ENCODE assay signal across 17 cellular contexts in the genomic region with DNA sequence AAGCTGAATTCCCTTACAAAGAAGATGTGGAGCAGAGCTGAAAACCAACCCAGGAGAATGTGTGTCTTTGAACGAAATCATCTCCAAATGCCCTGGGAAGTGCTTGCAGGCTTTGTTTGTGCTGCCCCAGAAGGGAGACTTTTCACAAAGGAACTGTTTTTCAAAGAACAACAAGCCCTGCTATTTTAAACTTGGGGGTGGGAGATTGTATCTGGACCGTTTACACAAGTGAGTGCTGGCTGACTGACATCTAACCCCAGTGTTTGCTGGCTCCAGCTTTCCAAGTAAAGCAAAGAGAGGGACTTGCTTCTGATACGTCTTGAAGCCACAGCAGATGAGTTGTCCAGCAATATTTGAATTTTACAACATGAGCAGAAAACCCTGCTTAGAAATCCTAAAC. TPM values are rescaled to one million over a fixed set of nuclear protein-coding genes. Genes with fewer than 3 reads are reported as not detected.
DNase-seq lines count a peak whose midpoint lies in the region; ATAC-seq and TF ChIP-seq lines count a peak whose summit lies in the region.
"Had no signal": no experiment of that assay in that cellular context is flagged by ENCODE, and none has a peak within 500 bp of the region (broad histone marks: within the 10 kb centered on the region; RNA-seq: fewer than 3 reads in every experiment).

No MANE protein-coding gene starts in this region.

- no peaks in the 10 kb centered on the region for H3K36me3 Mint-ChIP-seq in progenitor cell of endocrine pancreas (ENCODE audit: insufficient read depth)
- H3K36me3 Mint-ChIP-seq: CD8-positive, alpha-beta T cell had no signal

- peaks cover 4 to 39% (median 12%) of the 10 kb centered on the region in 3 donors for H3K27me3 ChIP-seq in psoas muscle (ENCODE audit: insufficient read depth in 3 of 3, low read length in 2 of 3)

- peak overlapping the region; percentile 51 for H3K4me3 ChIP-seq in psoas muscle

- no peaks in the 10 kb centered on the region for H3K9me3 ChIP-seq in psoas muscle

- DNase-seq in GM03348 (ENCODE audit: low spot score) (peak; percentile 11), hepatic stellate cell (ENCODE audit: low spot score) (peak; percentile 8), psoas muscle (no peak), progenitor cell of endocrine pancreas (ENCODE audit: low spot score, unreplicated experiment) (no peak), NCI-H1436 (lab: John Stamatoyannopoulos, UW) (no peak), NCI-H1417 (lab: John Stamatoyannopoulos, UW) (no peak), DMS53 (lab: John Stamatoyannopoulos, UW) (no peak)
- DNase-seq: activated CD4-positive, alpha-beta T cell treated with anti-CD3 and anti-CD28 coated beads for 4 hours; CD8-positive, alpha-beta T cell; NCI-H510A; stimulated activated CD4-positive, alpha-beta T cell treated with anti-CD3 and anti-CD28 coated beads, Interleukin-1b, Interleukin-23, amount 100 ng/mL, for 48 hours had no signal

- H3K36me3 ChIP-seq in psoas muscle (ENCODE audit: insufficient read depth in 1 of 2, low read depth in 1 of 2) = no peaks in the 10 kb centered on the region

- TF ChIP-seq CTCF in VCaP (conservative IDR thresholded peaks at IDR 0.05) (no peak), psoas muscle (IDR thresholded peaks at IDR 0.05) (no peak), progenitor cell of endocrine pancreas (IDR thresholded peaks at IDR 0.05; ENCODE audit: unreplicated experiment) (no peak)

- peaks cover 4% of the 10 kb centered on the region for H3K27me3 Mint-ChIP-seq in progenitor cell of endocrine pancreas

- peaks cover 31% of the 10 kb centered on the region for H3K4me1 Mint-ChIP-seq in progenitor cell of endocrine pancreas (ENCODE audit: low read depth)

- no peaks in the 10 kb centered on the region for H3K9me3 Mint-ChIP-seq in progenitor cell of endocrine pancreas (ENCODE audit: low read depth)
- H3K9me3 Mint-ChIP-seq: CD8-positive, alpha-beta T cell had no signal

- H3K27ac ChIP-seq in VCaP (peak overlapping the region; percentile 77), psoas muscle (no peak overlapping the region)
- H3K27ac ChIP-seq: epithelial cell of prostate, KMS-11 had no signal

- no peaks in the 10 kb centered on the region for H3K4me1 ChIP-seq in psoas muscle

- H3K27ac Mint-ChIP-seq in progenitor cell of endocrine pancreas = no peak overlapping the region
- H3K27ac Mint-ChIP-seq: CD8-positive, alpha-beta T cell had no signal

- no peak overlapping the region for H3K4me3 Mint-ChIP-seq in progenitor cell of endocrine pancreas (ENCODE audit: low read depth)
- H3K4me3 Mint-ChIP-seq: CD8-positive, alpha-beta T cell had no signal

- 32 to 39% (median 35%) methylated on average over 3 of the region's 3 CpGs for WGBS in psoas muscle, 3 donors

- no peak for ATAC-seq in psoas muscle
- ATAC-seq: CD8-positive, alpha-beta T cell had no signal

- intact Hi-C loops in psoas muscle (cut with DNase I) = no loop called here

RNA-seq across cellular contexts. Expression of gene ADAMTS12, which starts 1.6 kb away (rescaled TPM):
- total RNA-seq in psoas muscle = 1 to 10 TPM in 3 of 4 donors, under 1 TPM in 1; 0.88 to 1.2 (median 1.1) TPM
- under 1 TPM; 0.19 to 0.51 (median 0.28) TPM for polyA plus RNA-seq in psoas muscle
- 5.2 and 7.8 TPM in 2 replicates for total RNA-seq in progenitor cell of endocrine pancreas
- total RNA-seq: CD8-positive, alpha-beta T cell; SK-MEL-5 had no signal

RNA-seq across cellular contexts. Expression of gene RXFP3, which starts 46.0 kb away (rescaled TPM):
- total RNA-seq in psoas muscle (not detected), progenitor cell of endocrine pancreas (not detected in 2 replicates)
- polyA plus RNA-seq in psoas muscle = not detected
- total RNA-seq: CD8-positive, alpha-beta T cell; lung microvascular endothelial cell; SK-MEL-5; subcutaneous adipose tissue had no signal

Comparison
In these comparisons a context has a peak if more than half of its experiments do, and no peak if none do; other contexts are left out.
1. DNase-seq: peak in GM03348 (single experiment) and hepatic stellate cell (single experiment); none in psoas muscle (0 of 2), progenitor cell of endocrine pancreas (single experiment), NCI-H1436 (single experiment), NCI-H1417 (0 of 3) and DMS53 (single experiment).